25 cellular contexts compared by ENCODE assay signal in the genomic region with DNA sequence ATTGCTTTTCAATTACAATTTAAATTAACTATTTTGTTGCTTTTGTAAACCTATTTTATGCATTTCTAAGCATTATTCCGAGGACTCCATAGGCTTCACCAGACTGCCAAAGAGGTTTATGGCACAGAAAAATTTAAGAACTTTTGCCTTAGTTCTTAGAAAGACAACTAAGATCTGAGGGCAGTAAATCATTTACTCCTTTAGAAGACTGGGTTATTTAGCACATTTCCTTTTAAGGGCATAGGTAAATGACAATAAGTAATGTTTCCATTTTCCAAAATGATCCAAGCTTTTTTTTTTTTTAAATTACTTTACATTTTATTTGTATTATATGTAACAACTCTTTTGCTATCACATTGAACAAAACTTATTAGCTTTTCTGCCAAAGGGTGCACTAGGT. TPM values are rescaled to one million over a fixed set of nuclear protein-coding genes. Genes with fewer than 3 reads are reported as not detected.
DNase-seq lines count a peak whose midpoint lies in the region; ATAC-seq and TF ChIP-seq lines count a peak whose summit lies in the region.
"Had no signal": no experiment of that assay in that cellular context is flagged by ENCODE, and none has a peak within 500 bp of the region (broad histone marks: within the 10 kb centered on the region; RNA-seq: fewer than 3 reads in every experiment).

No MANE protein-coding gene starts in this region.

- H3K27ac ChIP-seq in SK-N-MC (no peak overlapping the region), spleen (peak overlapping the region in 5 of 8 donors; percentile 1 to 73 (median 60))
- H3K27ac ChIP-seq in effector memory CD4-positive, alpha-beta T cell (ENCODE audit: insufficient read depth, low read length, poor library complexity, severe bottlenecking), result no peak overlapping the region
- H3K27ac ChIP-seq: BLaER1, PC-9, SJSA1 had no signal

- DNase-seq in SK-N-MC (ENCODE audit: low read depth, low spot score) (no peak), spleen (no peak), DMS 273 (lab: John Stamatoyannopoulos, UW; ENCODE audit: unreplicated experiment) (no peak)
- no peak for DNase-seq in effector memory CD4-positive, alpha-beta T cell
- DNase-seq in activated CD4-positive, alpha-beta T cell treated with anti-CD3 and anti-CD28 coated beads for 48 hours, result no peak
- DNase-seq: CD4-positive, alpha-beta T cell; DMS 273 treated with DMSO at 0.1 percent for 48 hours; DMS79 treated with DMSO at 0.1 percent for 48 hours; HCEC 1CT; KBM-7; MG63; NCI-H1105 treated with DMSO at 0.1 percent for 48 hours; NCI-H2029; NCI-H446; NCI-H524 treated with DMSO at 0.1 percent for 48 hours; NCI-H774; PC-9; Right ventricle myocardium superior; T-cell had no signal

- no peak for TF ChIP-seq POLR2A in spleen (IDR thresholded peaks at IDR 0.05)

- peaks cover 0 to 31% (median 14%) of the 10 kb centered on the region in 6 donors for H3K4me1 ChIP-seq in spleen
- H3K4me1 ChIP-seq in effector memory CD4-positive, alpha-beta T cell (ENCODE audit: control insufficient read depth, insufficient read depth, low read length, poor library complexity, severe bottlenecking), result no peaks in the 10 kb centered on the region
- H3K4me1 ChIP-seq: BLaER1, SJSA1 had no signal

- 85 to 93% (median 89%) methylated on average over 1 of the region's 1 CpG for WGBS in spleen, 5 donors

- H3K36me3 ChIP-seq in SK-N-MC (ENCODE audit: insufficient read depth, low read length) (no peaks in the 10 kb centered on the region), spleen (no peaks in the 10 kb centered on the region)
- H3K36me3 ChIP-seq in effector memory CD4-positive, alpha-beta T cell (ENCODE audit: control insufficient read depth, insufficient read depth, low read length), result no peaks in the 10 kb centered on the region
- H3K36me3 ChIP-seq: BLaER1, MG63, SJSA1 had no signal

- ATAC-seq in GM18870 (IDR thresholded peaks at IDR 0.05; ENCODE audit: unreplicated experiment) (peak; percentile 42), HG02981 (IDR thresholded peaks at IDR 0.05; ENCODE audit: unreplicated experiment) (peak; percentile 37)
- ATAC-seq: T-cell had no signal

- peaks cover 0 to 3% (median 0%) of the 10 kb centered on the region in 7 donors for H3K27me3 ChIP-seq in spleen (replicated peaks in 1 of 7)
- H3K27me3 ChIP-seq in effector memory CD4-positive, alpha-beta T cell (replicated peaks; ENCODE audit: control insufficient read depth, insufficient read depth, low read length, poor library complexity, severe bottlenecking), result no peaks in the 10 kb centered on the region
- H3K27me3 ChIP-seq: BLaER1, MG63, SJSA1 had no signal

- H3K9me3 ChIP-seq in SK-N-MC (ENCODE audit: low read depth, low read length) (no peaks in the 10 kb centered on the region), spleen (no peaks in the 10 kb centered on the region)
- H3K9me3 ChIP-seq in effector memory CD4-positive, alpha-beta T cell (ENCODE audit: control insufficient read depth, low read length), result no peaks in the 10 kb centered on the region
- H3K9me3 ChIP-seq: BLaER1, MG63, SJSA1 had no signal

- intact Hi-C loops in spleen (cut with DNase I; ENCODE audit: low total_unique reads), result no loop called here

- no peak overlapping the region for H3K9ac ChIP-seq in SK-N-MC (ENCODE audit: insufficient read length)
- H3K9ac ChIP-seq: BLaER1 had no signal

- no peak for TF ChIP-seq CTCF in spleen (IDR thresholded peaks at IDR 0.05 in 8 of 11, conservative IDR thresholded peaks at IDR 0.05 in 3 of 11)

- H3K4me3 ChIP-seq in SK-N-MC (0 out of 2 replicates have a peak overlapping the region, but pooled peaks have one; percentile 23), spleen (no peak overlapping the region)
- H3K4me3 ChIP-seq in effector memory CD4-positive, alpha-beta T cell (ENCODE audit: insufficient read depth, low read depth, low read length, poor library complexity, severe bottlenecking), result no peak overlapping the region
- H3K4me3 ChIP-seq: BLaER1, PC-9, SJSA1 had no signal

RNA-seq across cellular contexts. Expression of a gene that starts 15.0 kb away (rescaled TPM):
- 10 to 100 TPM in 6 of 7 donors, 1 to 10 TPM in 1; 8.9 to 70.7 (median 24.3) TPM for total RNA-seq in spleen
- polyA plus RNA-seq in spleen, result 1 to 10 TPM in 1 of 3 donors, under 1 TPM in 2; 0.50 to 1.3 (median 0.50) TPM
- total RNA-seq: CD4-positive, alpha-beta T cell; H1; SJSA1 had no signal
- polyA plus RNA-seq: AG04450 had no signal

Comparison
In these comparisons a context has a peak if more than half of its experiments do, and no peak if none do; other contexts are left out.
1. H3K27ac ChIP-seq: peak in spleen (5 of 8); none in SK-N-MC (single experiment) and effector memory CD4-positive, alpha-beta T cell (single experiment).